ENCODE assay signal across 1 cellular context in genomic region chr4:79241846-79242245, GRCh38.
TF ChIP-seq lines count a peak whose summit lies in the region.

No MANE protein-coding gene starts in this region.

TF ChIP-seq in GM23338, 12 proteins besides CTCF, POLR2A, EP300 and RAD21 (continued from another document):
- TF ChIP-seq ZNF462 (CRISPR knock-in tag; IDR thresholded peaks at IDR 0.05) (no peak), REST (IDR thresholded peaks at IDR 0.05; ENCODE audit: unreplicated experiment) (no peak)
